In genomic region chr6:33075568-33076405, GRCh38 we compare ENCODE assay signal across 8 cellular contexts. TPM values are rescaled to one million over a fixed set of nuclear protein-coding genes. Genes with fewer than 3 reads are reported as not detected.
A peak's percentile ranks its signal among the peaks of the same experiment; 100 is the strongest.
DNase-seq lines count a peak whose midpoint lies in the region; ATAC-seq, FAIRE-seq and TF ChIP-seq lines count a peak whose summit lies in the region.

Gene HLA-DPB1, plus strand, starts transcription at chr6:33075990. Its CDS starts 52 bp downstream, at chr6:33076042.

- H3K4me1 ChIP-seq in pancreas = no peaks in the 10 kb centered on the region

- H3K4me3 ChIP-seq in pancreas = peak within 1 kb of the TSS in 1 of 4 donors; percentile 19

- peak within 1 kb of the TSS; percentile 80 for H3K4me3 Mint-ChIP-seq in activated CD4-positive, alpha-beta T cell treated with anti-CD3 and anti-CD28 coated beads, Interleukin-2, amount 10 ng/mL, durations not matched to agents 24 days and 14 days

- peak; percentile 85 for DNase-seq in activated CD4-positive, alpha-beta T cell treated with anti-CD3 and anti-CD28 coated beads, Interleukin-2, amount 10 ng/mL, durations not matched to agents 24 days and 14 days
- DNase-seq in activated CD4-positive, alpha-beta T cell treated with anti-CD3 and anti-CD28 coated beads, Interleukin-2, amount 50 U/mL, for 1 hour = no peak
- DNase-seq in KG1 (lab: John Stamatoyannopoulos, UW) (peak; percentile 51), fibroblast of the conjunctiva (ENCODE audit: low read depth) (peak; percentile 18), pancreas (no peak), cortex of kidney (lab: John Stamatoyannopoulos, UW) (no peak)
- DNase-seq in activated T-cell treated with anti-CD3 and anti-CD28 coated beads, Interleukin-2, amount 50 U/mL, for 1 hour = peak; percentile 43

- H3K27me3 Mint-ChIP-seq in activated CD4-positive, alpha-beta T cell treated with anti-CD3 and anti-CD28 coated beads, Interleukin-2, amount 10 ng/mL, durations not matched to agents 24 days and 14 days = peaks cover 2% of the 10 kb centered on the region

- FAIRE-seq in pancreas (lab: Jason Lieb, UNC) = peak; percentile 20

- H3K36me3 ChIP-seq in pancreas = no peaks in the 10 kb centered on the region

- ATAC-seq in GM21786 (IDR thresholded peaks at IDR 0.05; ENCODE audit: unreplicated experiment) = peak; percentile 77
- peak; percentile 61 to 85 (median 80) for ATAC-seq in pancreas

- TF ChIP-seq CTCF in pancreas (IDR thresholded peaks at IDR 0.05) = no peak

- 50 to 62% methylated on average over 10 of the region's 10 CpGs for WGBS in pancreas, 2 donors

- H3K9me3 ChIP-seq in pancreas = no peaks in the 10 kb centered on the region

- no peaks in the 10 kb centered on the region for H3K9me3 Mint-ChIP-seq in activated CD4-positive, alpha-beta T cell treated with anti-CD3 and anti-CD28 coated beads, Interleukin-2, amount 10 ng/mL, durations not matched to agents 24 days and 14 days

- no peaks in the 10 kb centered on the region for H3K36me3 Mint-ChIP-seq in activated CD4-positive, alpha-beta T cell treated with anti-CD3 and anti-CD28 coated beads, Interleukin-2, amount 10 ng/mL, durations not matched to agents 24 days and 14 days (ENCODE audit: low read depth)

- intact Hi-C loops in activated CD4-positive, alpha-beta T cell treated with anti-CD3 and anti-CD28 coated beads, Interleukin-2, amount 10 ng/mL, durations not matched to agents 24 days and 14 days (cut with micrococcal nuclease) = loop anchor here (2.0 to 5.0 kb wide), 2 partner anchors 57 to 188 kb away; no protein-coding TSS in a partner anchor
- intact Hi-C loops in pancreas (cut with DNase I) = no loop called here

- H3K27ac ChIP-seq in pancreas = peak within 1 kb of the TSS in 2 of 4 donors; percentile 50 to 74

- peak within 1 kb of the TSS; percentile 79 for H3K27ac Mint-ChIP-seq in activated CD4-positive, alpha-beta T cell treated with anti-CD3 and anti-CD28 coated beads, Interleukin-2, amount 10 ng/mL, durations not matched to agents 24 days and 14 days

- H3K4me1 Mint-ChIP-seq in activated CD4-positive, alpha-beta T cell treated with anti-CD3 and anti-CD28 coated beads, Interleukin-2, amount 10 ng/mL, durations not matched to agents 24 days and 14 days = peaks cover 48% of the 10 kb centered on the region

- H3K27me3 ChIP-seq in pancreas = peaks cover 0 to 4% (median 0%) of the 10 kb centered on the region in 4 donors

RNA-seq across cellular contexts. Expression of gene HLA-DPB1, which starts in this region (rescaled TPM):
- total RNA-seq in activated CD4-positive, alpha-beta T cell treated with anti-CD3 and anti-CD28 coated beads, Interleukin-2, amount 10 ng/mL, durations not matched to agents 24 days and 14 days = 4.7 and 6.2 TPM in 2 replicates
- total RNA-seq in pancreas = 100 to 1,000 TPM in 1 of 6 donors, 10 to 100 TPM in 5; 11.8 to 156 (median 23.3) TPM
- polyA plus RNA-seq in pancreas = 10 to 100 TPM; 16.7 to 20.8 TPM

Comparison
In these comparisons a context has a peak if more than half of its experiments do, and no peak if none do; other contexts are left out.
1. DNase-seq: peak in activated CD4-positive, alpha-beta T cell treated with anti-CD3 and anti-CD28 coated beads, Interleukin-2, amount 10 ng/mL, durations not matched to agents 24 days and 14 days (single experiment), KG1 (single experiment), activated T-cell treated with anti-CD3 and anti-CD28 coated beads, Interleukin-2, amount 50 U/mL, for 1 hour (single experiment) and fibroblast of the conjunctiva (single experiment); none in activated CD4-positive, alpha-beta T cell treated with anti-CD3 and anti-CD28 coated beads, Interleukin-2, amount 50 U/mL, for 1 hour (single experiment), pancreas (0 of 6) and cortex of kidney (single experiment).